In genomic region chr16:10554569-10554968, GRCh38 we compare ENCODE assay signal across 23 cellular contexts. TPM values are rescaled to one million over a fixed set of nuclear protein-coding genes. Genes with fewer than 3 reads are reported as not detected.
A peak's percentile ranks its signal among the peaks of the same experiment; 100 is the strongest.
DNase-seq lines count a peak whose midpoint lies in the region; ATAC-seq and TF ChIP-seq lines count a peak whose summit lies in the region.
"Had no signal": no experiment of that assay in that cellular context is flagged by ENCODE, and none has a peak within 500 bp of the region (broad histone marks: within the 10 kb centered on the region; RNA-seq: fewer than 3 reads in every experiment).

No MANE protein-coding gene starts in this region.

- no peaks in the 10 kb centered on the region for H3K27me3 Mint-ChIP-seq in activated B cell treated with CpG ODN at 0.5 μM for 24 hours
- no peaks in the 10 kb centered on the region for H3K27me3 Mint-ChIP-seq in naive B cell

- H3K9me3 Mint-ChIP-seq in activated B cell treated with CpG ODN at 0.5 μM for 24 hours (peaks cover 2% of the 10 kb centered on the region), naive B cell (peaks cover 0 to 6% (median 2%) of the 10 kb centered on the region in 7 donors)

- TF ChIP-seq CTCF in left ventricle myocardium inferior (IDR thresholded peaks at IDR 0.05; ENCODE audit: borderline replicate concordance): no peak
- TF ChIP-seq CTCF in activated B cell treated with CpG ODN at 0.5 μM for 24 hours (IDR thresholded peaks at IDR 0.05): no peak
- no peak for TF ChIP-seq CTCF in BE2C (IDR thresholded peaks at IDR 0.05; ENCODE audit: low read depth, low read length)

- H3K36me3 ChIP-seq in left ventricle myocardium inferior: no peaks in the 10 kb centered on the region
- no peaks in the 10 kb centered on the region for H3K36me3 ChIP-seq in BE2C
- H3K36me3 ChIP-seq: Peyer's patch, SJCRH30 had no signal

- H3K4me1 ChIP-seq in left ventricle myocardium inferior (peaks cover 89% of the 10 kb centered on the region), BE2C (no peaks in the 10 kb centered on the region)
- H3K4me1 ChIP-seq: SJCRH30 had no signal

- ATAC-seq in Right ventricle myocardium superior (ENCODE audit: poor library complexity) (no peak), activated B cell treated with CpG ODN at 0.5 μM for 24 hours (ENCODE audit: low read depth) (peak; percentile 67), naive B cell (ENCODE audit: low read depth in 2 of 2) (peak; percentile 80), HG03135 (IDR thresholded peaks at IDR 0.05; ENCODE audit: unreplicated experiment) (no peak)

- H3K27ac ChIP-seq in left ventricle myocardium inferior (replicated peaks): peak overlapping the region; percentile 86
- H3K27ac ChIP-seq: 22Rv1, Peyer's patch, SJCRH30 had no signal

- H3K9me3 ChIP-seq in left ventricle myocardium inferior (replicated peaks) (no peaks in the 10 kb centered on the region), BE2C (no peaks in the 10 kb centered on the region)
- H3K9me3 ChIP-seq: Peyer's patch, SJCRH30 had no signal

- H3K27ac Mint-ChIP-seq in activated B cell treated with CpG ODN at 0.5 μM for 24 hours: peak overlapping the region; percentile 57
- peak overlapping the region in 4 of 6 donors; percentile 73 to 93 (median 83) for H3K27ac Mint-ChIP-seq in naive B cell

- no peaks in the 10 kb centered on the region for H3K27me3 ChIP-seq in left ventricle myocardium inferior (ENCODE audit: low read depth)
- H3K27me3 ChIP-seq in BE2C: no peaks in the 10 kb centered on the region
- H3K27me3 ChIP-seq: Peyer's patch, SJCRH30 had no signal

- DNase-seq in left ventricle myocardium inferior: no peak
- DNase-seq in Right ventricle myocardium superior: no peak
- DNase-seq in activated B cell treated with CpG ODN at 0.5 μM for 24 hours: no peak
- DNase-seq in naive B cell: peak; percentile 58
- no peak for DNase-seq in BE2C
- DNase-seq in inferior parietal cortex (ENCODE audit: extremely low spot score): no peak
- DNase-seq in activated naive CD4-positive, alpha-beta T cell treated with anti-CD3 and anti-CD28 coated beads, Interleukin-2, amount 50 U/mL, for 16 hours: no peak
- DNase-seq: ACHN; C1 segment of cervical spinal cord; Calu3; CD8-positive, alpha-beta memory T cell; DMS153; NCI-H1105; NCI-H2029 treated with DMSO at 0.1 percent for 48 hours; NCI-H2171; NCI-H345; NCI-H524; NCI-H82; Peyer's patch; SJCRH30 had no signal

- intact Hi-C loops in left ventricle myocardium inferior (cut with micrococcal nuclease) (no loop called here), Right ventricle myocardium superior (cut with DNase I) (no loop called here), activated B cell treated with CpG ODN at 0.5 μM for 24 hours (cut with micrococcal nuclease) (no loop called here)

- POLR2A ChIA-PET in activated B cell treated with CpG ODN at 0.5 μM for 24 hours (lab: Charles Lee): interaction anchor here (0.6 to 0.7 kb wide), 2 partner anchors 12 to 50 kb away, joined by 7 to 9 read pairs; no protein-coding TSS in a partner anchor

- H3K36me3 Mint-ChIP-seq in activated B cell treated with CpG ODN at 0.5 μM for 24 hours (ENCODE audit: low read depth) (no peaks in the 10 kb centered on the region), naive B cell (no peaks in the 10 kb centered on the region)
- H3K36me3 Mint-ChIP-seq: CD8-positive, alpha-beta memory T cell had no signal

- CTCF ChIA-PET in activated B cell treated with CpG ODN at 0.5 μM for 24 hours (lab: Charles Lee): no interaction called here

- H3K4me3 Mint-ChIP-seq in activated B cell treated with CpG ODN at 0.5 μM for 24 hours (peak overlapping the region; percentile 24), naive B cell (peak overlapping the region in 7 of 8 donors; percentile 30 to 84 (median 63))

- H3K4me1 Mint-ChIP-seq in activated B cell treated with CpG ODN at 0.5 μM for 24 hours (peaks cover 28% of the 10 kb centered on the region), naive B cell (peaks cover 21 to 41% (median 34%) of the 10 kb centered on the region in 3 donors)

- H3K4me3 ChIP-seq in left ventricle myocardium inferior: no peak overlapping the region
- no peak overlapping the region for H3K4me3 ChIP-seq in BE2C (ENCODE audit: low read depth, low read length)
- H3K4me3 ChIP-seq: Peyer's patch, SJCRH30 had no signal

RNA-seq across cellular contexts. Expression of gene EMP2, which starts 25.8 kb away (rescaled TPM):
- total RNA-seq in left ventricle myocardium inferior (60.5 TPM), Right ventricle myocardium superior (81.0 TPM), activated B cell treated with CpG ODN at 0.5 μM for 24 hours (0.20 TPM in 1 of 2 replicates, not detected in the other)
- under 1 TPM in 2 of 6 donors, not detected in 4; 0.26 to 0.74 TPM for polyA plus RNA-seq in naive B cell (ENCODE audit: low read depth in 6 of 6)
- polyA plus RNA-seq in BE2C (2012; ENCODE audit: insufficient read depth, insufficient read length, low read depth): 1.4 TPM
- total RNA-seq: CD8-positive, alpha-beta memory T cell; OCI-LY7 had no signal
- polyA plus RNA-seq: CD8-positive, alpha-beta memory T cell had no signal

Comparison
In these comparisons a context has a peak if more than half of its experiments do, and no peak if none do; other contexts are left out.
1. ATAC-seq: peak in activated B cell treated with CpG ODN at 0.5 μM for 24 hours (single experiment) and naive B cell (2 of 2); none in Right ventricle myocardium superior (single experiment) and HG03135 (single experiment).
2. RNA of gene EMP2, which starts 25.8 kb away (total RNA-seq): 81.0 TPM in Right ventricle myocardium superior (single experiment) and 60.5 TPM in left ventricle myocardium inferior (single experiment); 0.20 TPM in activated B cell treated with CpG ODN at 0.5 μM for 24 hours; every median in the first group is over 10 times any median in the second.